In genomic region chr1:59214764-59215208, GRCh38 we compare ENCODE assay signal across 1 cellular context.
TF ChIP-seq lines count a peak whose summit lies in the region.

No MANE protein-coding gene starts in this region.

TF ChIP-seq in HEK293, 187 proteins besides CTCF, POLR2A, EP300 and RAD21 (continued from another document and continues in another):
- TF ChIP-seq ZNF518A (tag by site-specific recombination; conservative IDR thresholded peaks at IDR 0.05; ENCODE audit: low read depth) (peak; percentile 59; the same call in 1 of the 2 replicates), ZNF513 (tag by site-specific recombination; IDR thresholded peaks at IDR 0.05) (peak; percentile 84), GFI1B (tag by site-specific recombination; IDR thresholded peaks at IDR 0.05) (peak; percentile 95), ZNF639 (tag by site-specific recombination; IDR thresholded peaks at IDR 0.05) (peak; percentile 96), OSR2 (tag by site-specific recombination; IDR thresholded peaks at IDR 0.05) (peak; percentile 96), AEBP2 (tag by site-specific recombination; IDR thresholded peaks at IDR 0.05; ENCODE audit: borderline replicate concordance) (no peak), ATF2 (tag by site-specific recombination; IDR thresholded peaks at IDR 0.05; ENCODE audit: low read depth) (peak; percentile 90), ZNF560 (tag by site-specific recombination; IDR thresholded peaks at IDR 0.05; ENCODE audit: borderline replicate concordance) (no peak), ZEB2 (tag by site-specific recombination; IDR thresholded peaks at IDR 0.05) (peak; percentile 99), ZNF692 (tag by site-specific recombination; IDR thresholded peaks at IDR 0.05) (peak; percentile 92), ZNF280D (tag by site-specific recombination; IDR thresholded peaks at IDR 0.05) (no peak), ZNF248 (tag by site-specific recombination; IDR thresholded peaks at IDR 0.05) (no peak), ZNF473 (tag by site-specific recombination; IDR thresholded peaks at IDR 0.05) (no peak), ZNF791 (tag by site-specific recombination; IDR thresholded peaks at IDR 0.05) (no peak), ELK4 (IDR thresholded peaks at IDR 0.05; ENCODE audit: borderline replicate concordance, low read depth, low read length) (no peak), ZNF274 (IDR thresholded peaks at IDR 0.05; ENCODE audit: low read length) (no peak), ZNF274 (tag by site-specific recombination; IDR thresholded peaks at IDR 0.05; ENCODE audit: borderline replicate concordance) (no peak), ZNF114 (tag by site-specific recombination; IDR thresholded peaks at IDR 0.05) (no peak), ZNF416 (tag by site-specific recombination; IDR thresholded peaks at IDR 0.05) (no peak), ZNF174 (tag by site-specific recombination; IDR thresholded peaks at IDR 0.05) (peak; percentile 47; the same call in 1 of the 2 replicates), ZNF266 (tag by site-specific recombination; IDR thresholded peaks at IDR 0.05; ENCODE audit: low read depth) (no peak), HIC1 (tag by site-specific recombination; IDR thresholded peaks at IDR 0.05) (no peak), ZBTB48 (tag by site-specific recombination; IDR thresholded peaks at IDR 0.05) (peak; percentile 65; the same call in 1 of the 2 replicates), ZNF184 (tag by site-specific recombination; IDR thresholded peaks at IDR 0.05) (peak; percentile 83), ZNF558 (tag by site-specific recombination; IDR thresholded peaks at IDR 0.05) (peak; percentile 92), ZBTB11 (tag by site-specific recombination; conservative IDR thresholded peaks at IDR 0.05; ENCODE audit: low read depth) (no peak)
